ENCODE assay signal across 18 cellular contexts in the genomic region with DNA sequence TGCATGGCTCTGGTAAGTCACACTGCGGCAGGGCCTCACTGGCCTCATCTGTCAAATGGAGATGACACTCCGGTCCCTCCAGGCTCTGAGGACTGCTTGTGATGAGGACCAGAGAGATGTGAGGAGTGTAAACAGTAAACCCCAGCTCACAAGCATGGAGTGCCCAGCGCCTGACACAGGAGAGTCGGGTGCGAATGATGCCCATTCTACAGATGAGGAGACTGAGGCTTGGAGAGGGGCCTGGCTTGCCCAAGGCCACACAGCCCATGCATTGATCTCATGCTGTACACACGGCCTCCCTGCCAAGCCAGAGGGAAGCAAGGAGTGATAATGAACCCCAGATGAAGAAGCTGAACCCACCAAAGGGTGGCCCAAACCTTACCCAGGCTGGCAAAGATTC. TPM values are rescaled to one million over a fixed set of nuclear protein-coding genes. Genes with fewer than 3 reads are reported as not detected.
DNase-seq lines count a peak whose midpoint lies in the region; ATAC-seq and TF ChIP-seq lines count a peak whose summit lies in the region.
"Had no signal": no experiment of that assay in that cellular context is flagged by ENCODE, and none has a peak within 500 bp of the region (broad histone marks: within the 10 kb centered on the region; RNA-seq: fewer than 3 reads in every experiment).

No MANE protein-coding gene starts in this region.

- no peak for TF ChIP-seq CTCF in WTC11 (IDR thresholded peaks at IDR 0.05)
- no peak for TF ChIP-seq CTCF in neural progenitor cell (IDR thresholded peaks at IDR 0.05)

- CTCF ChIA-PET in WTC11 (lab: Charles Lee), result interaction anchor here (0.5 to 0.6 kb wide), 2 partner anchors 39 to 1826 kb away, joined by 3 read pairs; no protein-coding TSS in a partner anchor

- H3K27me3 ChIP-seq in neural progenitor cell, result no peaks in the 10 kb centered on the region
- H3K27me3 ChIP-seq: BE2C had no signal

- ATAC-seq in activated naive CD8-positive, alpha-beta T cell treated with anti-CD3 and anti-CD28 coated beads, Interleukin-2, amount 50 U/mL, for 24 hours, result peak; percentile 12
- ATAC-seq in WTC11, result no peak
- ATAC-seq in HG03159 (IDR thresholded peaks at IDR 0.05; ENCODE audit: unreplicated experiment), result no peak

- no peak overlapping the region for H3K4me2 ChIP-seq in neural progenitor cell

- H3K4me3 Mint-ChIP-seq in activated naive CD8-positive, alpha-beta T cell treated with anti-CD3 and anti-CD28 coated beads, Interleukin-2, amount 50 U/mL, for 24 hours, result no peak overlapping the region
- H3K4me3 Mint-ChIP-seq in activated naive CD8-positive, alpha-beta T cell treated with anti-CD3 and anti-CD28 coated beads for 36 hours, result no peak overlapping the region
- H3K4me3 Mint-ChIP-seq in WTC11, result no peak overlapping the region
- H3K4me3 Mint-ChIP-seq in neural progenitor cell, result no peak overlapping the region
- H3K4me3 Mint-ChIP-seq: CD4-positive, alpha-beta memory T cell had no signal

- no peak overlapping the region for H3K27ac ChIP-seq in neural progenitor cell
- H3K27ac ChIP-seq: 22Rv1 had no signal

- POLR2A ChIA-PET in WTC11 (lab: Charles Lee), result no interaction called here

- no peaks in the 10 kb centered on the region for H3K9me3 Mint-ChIP-seq in activated naive CD8-positive, alpha-beta T cell treated with anti-CD3 and anti-CD28 coated beads, Interleukin-2, amount 50 U/mL, for 24 hours
- H3K9me3 Mint-ChIP-seq in activated naive CD8-positive, alpha-beta T cell treated with anti-CD3 and anti-CD28 coated beads for 36 hours, result no peaks in the 10 kb centered on the region
- H3K9me3 Mint-ChIP-seq in WTC11 (no peaks in the 10 kb centered on the region), neural progenitor cell (no peaks in the 10 kb centered on the region)
- H3K9me3 Mint-ChIP-seq: CD4-positive, alpha-beta memory T cell had no signal

- no peaks in the 10 kb centered on the region for H3K36me3 ChIP-seq in neural progenitor cell
- H3K36me3 ChIP-seq: BE2C had no signal

- no peak for DNase-seq in activated naive CD8-positive, alpha-beta T cell treated with anti-CD3 and anti-CD28 coated beads, Interleukin-2, amount 50 U/mL, for 24 hours
- DNase-seq in activated naive CD8-positive, alpha-beta T cell treated with anti-CD3 and anti-CD28 coated beads for 36 hours, result no peak
- DNase-seq in WTC11 (ENCODE audit: low spot score) (no peak), neural progenitor cell (ENCODE audit: low spot score) (no peak), COLO829 (ENCODE audit: low spot score) (no peak)
- DNase-seq: ACHN, AML-193, BE2C, C1 segment of cervical spinal cord, Caco-2, DMS153, DND-41, GOT3, H7, HCEC 1CT had no signal

- no peak overlapping the region for H3K4me3 ChIP-seq in neural progenitor cell

- no peak overlapping the region for H3K27ac Mint-ChIP-seq in activated naive CD8-positive, alpha-beta T cell treated with anti-CD3 and anti-CD28 coated beads, Interleukin-2, amount 50 U/mL, for 24 hours
- no peak overlapping the region for H3K27ac Mint-ChIP-seq in activated naive CD8-positive, alpha-beta T cell treated with anti-CD3 and anti-CD28 coated beads for 36 hours
- no peak overlapping the region for H3K27ac Mint-ChIP-seq in WTC11
- peak overlapping the region; percentile 50 for H3K27ac Mint-ChIP-seq in neural progenitor cell
- H3K27ac Mint-ChIP-seq: CD4-positive, alpha-beta memory T cell had no signal

- no peaks in the 10 kb centered on the region for H3K79me2 ChIP-seq in neural progenitor cell (ENCODE audit: low read depth)

- no peaks in the 10 kb centered on the region for H3F3A ChIP-seq in neural progenitor cell (ENCODE audit: low read depth)

- no peak overlapping the region for H3K9ac ChIP-seq in neural progenitor cell

- H3K4me1 Mint-ChIP-seq in activated naive CD8-positive, alpha-beta T cell treated with anti-CD3 and anti-CD28 coated beads, Interleukin-2, amount 50 U/mL, for 24 hours, result no peaks in the 10 kb centered on the region
- H3K4me1 Mint-ChIP-seq in activated naive CD8-positive, alpha-beta T cell treated with anti-CD3 and anti-CD28 coated beads for 36 hours, result no peaks in the 10 kb centered on the region
- H3K4me1 Mint-ChIP-seq in WTC11 (peaks cover 8% of the 10 kb centered on the region), neural progenitor cell (peaks cover 20% of the 10 kb centered on the region)
- H3K4me1 Mint-ChIP-seq: CD4-positive, alpha-beta memory T cell had no signal

- H2AFZ ChIP-seq in neural progenitor cell (replicated peaks), result no peak overlapping the region

- no peaks in the 10 kb centered on the region for H4K20me1 ChIP-seq in neural progenitor cell (ENCODE audit: low read depth)

- no peaks in the 10 kb centered on the region for H3K36me3 Mint-ChIP-seq in activated naive CD8-positive, alpha-beta T cell treated with anti-CD3 and anti-CD28 coated beads, Interleukin-2, amount 50 U/mL, for 24 hours (ENCODE audit: low read depth)
- no peaks in the 10 kb centered on the region for H3K36me3 Mint-ChIP-seq in activated naive CD8-positive, alpha-beta T cell treated with anti-CD3 and anti-CD28 coated beads for 36 hours
- no peaks in the 10 kb centered on the region for H3K36me3 Mint-ChIP-seq in WTC11
- H3K36me3 Mint-ChIP-seq in neural progenitor cell, result no peaks in the 10 kb centered on the region
- H3K36me3 Mint-ChIP-seq: CD4-positive, alpha-beta memory T cell had no signal

- no peaks in the 10 kb centered on the region for H3K27me3 Mint-ChIP-seq in activated naive CD8-positive, alpha-beta T cell treated with anti-CD3 and anti-CD28 coated beads, Interleukin-2, amount 50 U/mL, for 24 hours
- peaks cover 5% of the 10 kb centered on the region for H3K27me3 Mint-ChIP-seq in activated naive CD8-positive, alpha-beta T cell treated with anti-CD3 and anti-CD28 coated beads for 36 hours
- H3K27me3 Mint-ChIP-seq in WTC11 (ENCODE audit: low read depth) (no peaks in the 10 kb centered on the region), neural progenitor cell (ENCODE audit: insufficient read depth, low read depth) (peaks cover 3% of the 10 kb centered on the region)

- H3K9me3 ChIP-seq in neural progenitor cell (ENCODE audit: low read depth), result no peaks in the 10 kb centered on the region
- H3K9me3 ChIP-seq: BE2C, Caco-2 had no signal

- peaks cover 5% of the 10 kb centered on the region for H3K4me1 ChIP-seq in neural progenitor cell
- H3K4me1 ChIP-seq: BE2C had no signal

TF ChIP-seq in WTC11, 78 proteins besides CTCF, POLR2A, EP300 and RAD21:
- TF ChIP-seq FOXK1 (CRISPR knock-in tag; IDR thresholded peaks at IDR 0.05) (no peak), GTF2I (CRISPR knock-in tag; conservative IDR thresholded peaks at IDR 0.05) (peak; percentile 25; the same call in 1 of the 2 replicates)
- TF ChIP-seq, protein P1, sequence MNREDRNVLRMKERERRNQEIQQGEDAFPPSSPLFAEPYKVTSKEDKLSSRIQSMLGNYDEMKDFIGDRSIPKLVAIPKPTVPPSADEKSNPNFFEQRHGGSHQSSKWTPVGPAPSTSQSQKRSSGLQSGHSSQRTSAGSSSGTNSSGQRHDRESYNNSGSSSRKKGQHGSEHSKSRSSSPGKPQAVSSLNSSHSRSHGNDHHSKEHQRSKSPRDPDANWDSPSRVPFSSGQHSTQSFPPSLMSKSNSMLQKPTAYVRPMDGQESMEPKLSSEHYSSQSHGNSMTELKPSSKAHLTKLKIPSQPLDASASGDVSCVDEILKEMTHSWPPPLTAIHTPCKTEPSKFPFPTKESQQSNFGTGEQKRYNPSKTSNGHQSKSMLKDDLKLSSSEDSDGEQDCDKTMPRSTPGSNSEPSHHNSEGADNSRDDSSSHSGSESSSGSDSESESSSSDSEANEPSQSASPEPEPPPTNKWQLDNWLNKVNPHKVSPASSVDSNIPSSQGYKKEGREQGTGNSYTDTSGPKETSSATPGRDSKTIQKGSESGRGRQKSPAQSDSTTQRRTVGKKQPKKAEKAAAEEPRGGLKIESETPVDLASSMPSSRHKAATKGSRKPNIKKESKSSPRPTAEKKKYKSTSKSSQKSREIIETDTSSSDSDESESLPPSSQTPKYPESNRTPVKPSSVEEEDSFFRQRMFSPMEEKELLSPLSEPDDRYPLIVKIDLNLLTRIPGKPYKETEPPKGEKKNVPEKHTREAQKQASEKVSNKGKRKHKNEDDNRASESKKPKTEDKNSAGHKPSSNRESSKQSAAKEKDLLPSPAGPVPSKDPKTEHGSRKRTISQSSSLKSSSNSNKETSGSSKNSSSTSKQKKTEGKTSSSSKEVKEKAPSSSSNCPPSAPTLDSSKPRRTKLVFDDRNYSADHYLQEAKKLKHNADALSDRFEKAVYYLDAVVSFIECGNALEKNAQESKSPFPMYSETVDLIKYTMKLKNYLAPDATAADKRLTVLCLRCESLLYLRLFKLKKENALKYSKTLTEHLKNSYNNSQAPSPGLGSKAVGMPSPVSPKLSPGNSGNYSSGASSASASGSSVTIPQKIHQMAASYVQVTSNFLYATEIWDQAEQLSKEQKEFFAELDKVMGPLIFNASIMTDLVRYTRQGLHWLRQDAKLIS (CRISPR knock-in tag; IDR thresholded peaks at IDR 0.05; ENCODE audit: borderline replicate concordance), result no peak
TF ChIP-seq in WTC11: peak in this region for 1.

RNA-seq across cellular contexts. Expression of a gene that starts 37.2 kb away (rescaled TPM):
- total RNA-seq in activated naive CD8-positive, alpha-beta T cell treated with anti-CD3 and anti-CD28 coated beads for 36 hours, result under 1 TPM; 0.06 to 0.20 TPM
- total RNA-seq in WTC11 (2021) (0.87 to 1.8 TPM (median 1.5 TPM) in 3 replicates), neural progenitor cell (ENCODE audit: low replicate concordance) (0.82 and 1.1 TPM in 2 replicates)
